Comparison of ENCODE assay signal across 27 cellular contexts in genomic region chr17:49949634-49950033, GRCh38. TPM values are rescaled to one million over a fixed set of nuclear protein-coding genes. Genes with fewer than 3 reads are reported as not detected.
A peak's percentile ranks its signal among the peaks of the same experiment; 100 is the strongest.
DNase-seq lines count a peak whose midpoint lies in the region; ATAC-seq, FAIRE-seq and TF ChIP-seq lines count a peak whose summit lies in the region.
"Had no signal": no experiment of that assay in that cellular context is flagged by ENCODE, and none has a peak within 500 bp of the region (broad histone marks: within the 10 kb centered on the region; RNA-seq: fewer than 3 reads in every experiment).

No MANE protein-coding gene starts in this region.

- H3K4me2 ChIP-seq in HepG2 (ENCODE audit: low read depth, low read length) (no peak overlapping the region), K562 (ENCODE audit: insufficient read depth, low read length) (no peak overlapping the region), trophoblast cell (ENCODE audit: low read length) (no peak overlapping the region)
- H3K4me2 ChIP-seq: BLaER1 treated with 17β-estradiol and CSF1 and Interleukin-3, amounts not matched to agents 10 nM and 100 nM had no signal

- no peak overlapping the region for H2BK5ac ChIP-seq in trophoblast cell (ENCODE audit: low read depth, low read length, poor library complexity)

- H3K27me3 ChIP-seq in HepG2 (ENCODE audit: control insufficient read depth in 1 of 2, insufficient read depth in 2 of 2, low read length in 2 of 2) (peaks cover 6 to 55% of the 10 kb centered on the region in 2 experiments; a peak in 4 of 5 replicates), right lobe of liver (no peaks in the 10 kb centered on the region), K562 (ENCODE audit: control insufficient read depth in 2 of 2, insufficient read depth in 2 of 2, low read length in 2 of 2) (peaks cover 23 to 79% of the 10 kb centered on the region in 2 experiments), trophoblast cell (ENCODE audit: insufficient read depth, low read length) (no peaks in the 10 kb centered on the region), brain microvascular endothelial cell (replicated peaks) (peaks cover 20% of the 10 kb centered on the region)
- H3K27me3 ChIP-seq: BE2C had no signal

- H3K4me1 ChIP-seq in HepG2 (ENCODE audit: insufficient read depth, low read length), result peaks cover 39% of the 10 kb centered on the region
- H3K4me1 ChIP-seq in right lobe of liver, result no peaks in the 10 kb centered on the region
- H3K4me1 ChIP-seq in HEK293 (ENCODE audit: control insufficient read depth, insufficient read depth, low read length), result no peaks in the 10 kb centered on the region
- no peaks in the 10 kb centered on the region for H3K4me1 ChIP-seq in K562 (replicated peaks in 1 of 2; ENCODE audit: control insufficient read depth in 2 of 2, insufficient read depth in 2 of 2, low read length in 2 of 2)
- H3K4me1 ChIP-seq in trophoblast cell (ENCODE audit: control insufficient read depth in 1 of 2, insufficient read depth in 2 of 2, low read length in 2 of 2), result peaks cover 2 to 3% of the 10 kb centered on the region in 2 experiments
- H3K4me1 ChIP-seq: BE2C, HAP-1 had no signal

- CTCF ChIA-PET in HepG2 (lab: Yijun Ruan, JAX; ENCODE audit: low intra/inter-chr PET ratio, low total read pairs) (no interaction called here), HEK293 (lab: Yijun Ruan, JAX) (interaction anchor here (1.3 kb wide), 1 partner anchor 22 kb away, joined by 3 read pairs; no protein-coding TSS in a partner anchor), K562 (lab: Yijun Ruan, JAX; ENCODE audit: low intra/inter-chr PET ratio) (no interaction called here)

- H3K4ac ChIP-seq in trophoblast cell (ENCODE audit: low read depth, low read length), result no peak overlapping the region

- intact Hi-C loops in HepG2 (cut with micrococcal nuclease; ENCODE audit: unreplicated experiment), result loop anchor here (5.0 kb wide), 1 partner anchor 48 kb away; the partner anchor contains the start of gene DLX3
- intact Hi-C loops in right lobe of liver (cut with DNase I), result no loop called here
- intact Hi-C loops in K562 (cut with micrococcal nuclease), result no loop called here

- H3K79me2 ChIP-seq in HepG2 (ENCODE audit: insufficient read depth, low read length) (no peaks in the 10 kb centered on the region), K562 (ENCODE audit: control insufficient read depth, insufficient read depth, low read length) (no peaks in the 10 kb centered on the region), trophoblast cell (ENCODE audit: control insufficient read depth, insufficient read depth, low read length, poor library complexity) (no peaks in the 10 kb centered on the region)

- no peak for ATAC-seq in HepG2
- ATAC-seq in right lobe of liver, result no peak
- ATAC-seq in K562, result no peak
- no peak for ATAC-seq in GM18519 (IDR thresholded peaks at IDR 0.05; ENCODE audit: low FRiP score, unreplicated experiment)

- H4K20me1 ChIP-seq in HepG2 (ENCODE audit: insufficient read depth, low read length), result no peaks in the 10 kb centered on the region
- peaks cover 8% of the 10 kb centered on the region for H4K20me1 ChIP-seq in K562 (replicated peaks; ENCODE audit: control insufficient read depth, insufficient read depth, low read length)

- no peak overlapping the region for H2BK12ac ChIP-seq in trophoblast cell (ENCODE audit: low read length)

- H3K9me1 ChIP-seq in K562 (ENCODE audit: control insufficient read depth, insufficient read depth, low read length), result no peaks in the 10 kb centered on the region

- no peak overlapping the region for H4K8ac ChIP-seq in trophoblast cell (ENCODE audit: low read depth, low read length)

- no peak overlapping the region for H3K23ac ChIP-seq in trophoblast cell (ENCODE audit: low read length)

- H3K14ac ChIP-seq in trophoblast cell (ENCODE audit: low read length), result no peak overlapping the region

- FAIRE-seq in HepG2 (lab: Jason Lieb, UNC) (no peak), K562 (lab: Jason Lieb, UNC) (no peak)
- FAIRE-seq: A204.1, GM12891, GM18507, H54 had no signal

- peak overlapping the region; percentile 33 for H4K91ac ChIP-seq in trophoblast cell (ENCODE audit: low read depth, low read length)

- no peak for DNase-seq in HepG2 (ENCODE audit: low spot score)
- no peak for DNase-seq in right lobe of liver
- DNase-seq in K562 (ENCODE audit: extremely low read depth in 1 of 4, low spot score in 3 of 4), result no peak
- DNase-seq in trophoblast cell, result no peak
- DNase-seq in brain microvascular endothelial cell, result no peak
- no peak for DNase-seq in NCI-H187 (lab: John Stamatoyannopoulos, UW)
- DNase-seq: ACHN; AML-193; BE2C; Calu3; CD4-positive, alpha-beta T cell; CD8-positive, alpha-beta memory T cell; DMS53; DMS79 treated with DMSO at 0.1 percent for 48 hours; GF-D8; GOT3 had no signal

- in situ Hi-C loops in HepG2 (cut with HindIII; ENCODE audit: extremely low pct_ligation_motif_present, low pct_unique_long_range_greater_than_20kb), result loop anchor here (5.0 kb wide), 1 partner anchor 43 kb away; no protein-coding TSS in a partner anchor
- in situ Hi-C loops in K562 (cut with MboI), result no loop called here
- in situ Hi-C loops in brain microvascular endothelial cell (cut with HindIII; ENCODE audit: low pct_ligation_motif_present, low sequenced_read_pairs), result no loop called here

- H2AFZ ChIP-seq in HepG2 (ENCODE audit: low read length), result no peak overlapping the region
- no peak overlapping the region for H2AFZ ChIP-seq in K562 (ENCODE audit: low read depth, low read length)
- H2AFZ ChIP-seq in trophoblast cell (ENCODE audit: insufficient read depth, low read length, poor library complexity), result no peak overlapping the region

- H3K9ac ChIP-seq in HepG2 (ENCODE audit: insufficient read depth, low read depth, low read length), result no peak overlapping the region
- no peak overlapping the region for H3K9ac ChIP-seq in K562 (ENCODE audit: insufficient read depth in 1 of 2, low read depth in 2 of 2, low read length in 2 of 2)
- no peak overlapping the region for H3K9ac ChIP-seq in trophoblast cell (ENCODE audit: low read length)
- H3K9ac ChIP-seq: BLaER1 treated with 17β-estradiol and CSF1 and Interleukin-3, amounts not matched to agents 10 nM and 100 nM had no signal

- TF ChIP-seq EP300 in HepG2 (IDR thresholded peaks at IDR 0.05; ENCODE audit: low read depth in 2 of 2, low read length in 2 of 2) (no peak), HepG2 (CRISPR knock-in tag; IDR thresholded peaks at IDR 0.05; ENCODE audit: borderline replicate concordance) (no peak), K562 (IDR thresholded peaks at IDR 0.05; ENCODE audit: low read length) (no peak)

- H4K12ac ChIP-seq in trophoblast cell (ENCODE audit: low read depth, low read length), result no peak overlapping the region

- peaks cover 8% of the 10 kb centered on the region for H3K79me1 ChIP-seq in trophoblast cell (ENCODE audit: low read length)

- no peak overlapping the region for H2BK120ac ChIP-seq in trophoblast cell (ENCODE audit: insufficient read depth, low read length, poor library complexity)

- H3K36me3 ChIP-seq in HepG2 (replicated peaks in 1 of 2; ENCODE audit: control insufficient read depth in 1 of 2, insufficient read depth in 2 of 2, low read length in 2 of 2) (no peaks in the 10 kb centered on the region), right lobe of liver (no peaks in the 10 kb centered on the region), HEK293 (ENCODE audit: control insufficient read depth in 2 of 2, insufficient read depth in 1 of 2, low read length in 2 of 2) (no peaks in the 10 kb centered on the region), K562 (ENCODE audit: control insufficient read depth, insufficient read depth, low read length) (no peaks in the 10 kb centered on the region), trophoblast cell (ENCODE audit: control insufficient read depth in 1 of 2, insufficient read depth in 2 of 2, low read length in 2 of 2) (no peaks in the 10 kb centered on the region), brain microvascular endothelial cell (replicated peaks) (no peaks in the 10 kb centered on the region)
- H3K36me3 ChIP-seq: BE2C; BLaER1 treated with 17β-estradiol and CSF1 and Interleukin-3, amounts not matched to agents 10 nM and 100 nM; HAP-1 had no signal

- H3K27ac ChIP-seq in HepG2 (ENCODE audit: extremely low read length, insufficient read depth, low read length) (no peak overlapping the region), right lobe of liver (no peak overlapping the region), HEK293 (ENCODE audit: extremely low read depth, low read depth, low read length) (no peak overlapping the region), K562 (ENCODE audit: extremely low read depth, low read depth, low read length) (no peak overlapping the region), trophoblast cell (ENCODE audit: low read depth, low read length) (no peak overlapping the region), brain microvascular endothelial cell (no peak overlapping the region)
- H3K27ac ChIP-seq: 22Rv1; BLaER1 treated with 17β-estradiol and CSF1 and Interleukin-3, amounts not matched to agents 10 nM and 100 nM had no signal

- no peak for TF ChIP-seq RAD21 in HepG2 (CRISPR knock-in tag; IDR thresholded peaks at IDR 0.05)
- no peak for TF ChIP-seq RAD21 in K562 (CRISPR knock-in tag; conservative IDR thresholded peaks at IDR 0.05 in 1 of 2, IDR thresholded peaks at IDR 0.05 in 1 of 2)

- H3K9me3 ChIP-seq in HepG2 (ENCODE audit: low read length), result no peaks in the 10 kb centered on the region
- no peaks in the 10 kb centered on the region for H3K9me3 ChIP-seq in right lobe of liver
- no peaks in the 10 kb centered on the region for H3K9me3 ChIP-seq in HEK293 (ENCODE audit: control insufficient read depth, insufficient read depth, low read depth, low read length)
- H3K9me3 ChIP-seq in K562 (replicated peaks; ENCODE audit: control insufficient read depth, insufficient read depth, low read depth, low read length), result no peaks in the 10 kb centered on the region
- peaks cover 2% of the 10 kb centered on the region for H3K9me3 ChIP-seq in trophoblast cell (ENCODE audit: insufficient read depth, low read depth, low read length)
- H3K9me3 ChIP-seq: BE2C; BLaER1 treated with 17β-estradiol and CSF1 and Interleukin-3, amounts not matched to agents 10 nM and 100 nM; HAP-1 had no signal

- H3K4me3 ChIP-seq in HepG2 (replicated peaks in 1 of 3; ENCODE audit: insufficient read depth in 1 of 3, low read depth in 2 of 3, low read length in 3 of 3) (no peak overlapping the region), right lobe of liver (no peak overlapping the region), HEK293 (ENCODE audit: low read depth, low read length) (no peak overlapping the region), K562 (no peak overlapping the region), trophoblast cell (ENCODE audit: low read depth, low read length) (no peak overlapping the region), brain microvascular endothelial cell (ENCODE audit: low read depth, low read length) (no peak overlapping the region)
- H3K4me3 ChIP-seq: BLaER1 treated with 17β-estradiol and CSF1 and Interleukin-3, amounts not matched to agents 10 nM and 100 nM; HAP-1 had no signal

- BruUV-seq in HepG2 (replicated peaks; lab: Mats Ljungman, UMichigan), result no TSS peak
- no TSS peak for BruUV-seq in K562 (replicated peaks; lab: Mats Ljungman, UMichigan)

- no peak for TF ChIP-seq CTCF in HepG2 (CRISPR knock-in tag; IDR thresholded peaks at IDR 0.05)
- no peak for TF ChIP-seq CTCF in right lobe of liver (IDR thresholded peaks at IDR 0.05)
- TF ChIP-seq CTCF in HEK293 (tag by site-specific recombination; IDR thresholded peaks at IDR 0.05), result no peak
- TF ChIP-seq CTCF in K562 (IDR thresholded peaks at IDR 0.05 in 2 of 3, conservative IDR thresholded peaks at IDR 0.05 in 1 of 3; ENCODE audit: insufficient read depth in 2 of 3, low read depth in 1 of 3, low read length in 3 of 3), result no peak
- no peak for TF ChIP-seq CTCF in brain microvascular endothelial cell (IDR thresholded peaks at IDR 0.05; ENCODE audit: low read depth, low read length, missing control alignments)

- POLR2A ChIA-PET in HepG2 (lab: Yijun Ruan, JAX) (no interaction called here), HEK293 (lab: Yijun Ruan, JAX) (no interaction called here), K562 (lab: Yijun Ruan, JAX) (no interaction called here)

- TF ChIP-seq POLR2A in HepG2 (IDR thresholded peaks at IDR 0.05; ENCODE audit: insufficient read depth in 1 of 2, low read depth in 2 of 2, low read length in 2 of 2), result no peak
- TF ChIP-seq POLR2A in right lobe of liver (IDR thresholded peaks at IDR 0.05), result no peak
- TF ChIP-seq POLR2A in K562 (conservative IDR thresholded peaks at IDR 0.05), result no peak

- 32% methylated on average over 2 of the region's 2 CpGs for WGBS in HepG2 (ENCODE audit: low lambda C conversion rate)
- WGBS in right lobe of liver (ENCODE audit: insufficient coverage, low coverage, low lambda C conversion rate, missing lambda C conversion rate), result 65% methylated on average over 2 of the region's 2 CpGs
- WGBS in K562 (ENCODE audit: insufficient coverage, low coverage, missing lambda C conversion rate), result 0% methylated on average over 2 of the region's 2 CpGs
- no CpG with 5 or more reads among the region's 2 CpGs for WGBS in trophoblast cell (ENCODE audit: extremely low coverage, insufficient coverage, insufficient read length)

- H3K18ac ChIP-seq in trophoblast cell (ENCODE audit: low read length), result no peak overlapping the region

- H2AK5ac ChIP-seq in trophoblast cell (ENCODE audit: low read length), result peak overlapping the region; percentile 38

RNA-seq across cellular contexts. Expression of gene DLX4, which starts 19.4 kb away (rescaled TPM):
- total RNA-seq in HepG2 (2016; rRNA removed; fragmentation: Illumina TruSeq; extraction: Trizol) (0.51 and 0.55 TPM in 2 replicates), right lobe of liver (not detected), K562 (2014; rRNA removed) (0.32 and 0.41 TPM in 2 replicates), K562 (2014; rRNA removed; fragmentation: Illumina TruSeq; extraction: Trizol) (0.25 and 0.32 TPM in 2 replicates), K562 (2015; rRNA removed; fragmentation: Illumina TruSeq; extraction: Trizol) (0.58 and 0.83 TPM in 2 replicates), K562 (2021) (1.7 TPM in 2 replicates)
- 0.44 and 1.4 TPM in 2 replicates for total RNA-seq in HepG2 (2016; cell fraction: cytosol; rRNA removed; fragmentation: Illumina TruSeq; extraction: Trizol; ENCODE audit: low read depth)
- 0.40 and 0.80 TPM in 2 replicates for total RNA-seq in HepG2 (2016; cell fraction: insoluble cytoplasmic fraction; rRNA removed; fragmentation: Illumina TruSeq; extraction: Trizol)
- 1.8 and 1.9 TPM in 2 replicates for total RNA-seq in HepG2 (2016; cell fraction: membrane; rRNA removed; fragmentation: Illumina TruSeq; extraction: Trizol)
- 0.93 and 0.97 TPM in 2 replicates for total RNA-seq in HepG2 (2016; cell fraction: nucleus; rRNA removed; fragmentation: Illumina TruSeq; extraction: Trizol)
- polyA plus RNA-seq in HepG2 (2011; rRNA removed) (2.3 and 2.5 TPM in 2 replicates), K562 (2011; rRNA removed) (1.6 and 2.2 TPM in 2 replicates), K562 (2014; fragmentation: Illumina TruSeq; extraction: Trizol) (0.96 and 1.1 TPM in 2 replicates), K562 (2014; fragmentation: Nextera tagmentation; extraction: Ambion mirVana) (under 1 TPM; 0.15 to 0.39 TPM), K562 (2014; rRNA removed) (0.58 and 1.2 TPM in 2 replicates)
- polyA plus RNA-seq in HepG2 (2011; cell fraction: cytosol; rRNA removed), result 1.0 and 1.2 TPM in 2 replicates
- polyA plus RNA-seq in HepG2 (2011; cell fraction: nucleus; rRNA removed), result 10.2 TPM in 2 replicates
- 2.5 and 2.7 TPM in 2 replicates for polyA plus RNA-seq in HepG2 (2012)
- 6.6 and 7.4 TPM in 2 replicates for polyA plus RNA-seq in HepG2 (2016; cell fraction: cytosol; fragmentation: Illumina TruSeq; extraction: Trizol; ENCODE audit: low read depth)
- 2.3 and 2.8 TPM in 2 replicates for polyA plus RNA-seq in HepG2 (2016; cell fraction: insoluble cytoplasmic fraction; fragmentation: Illumina TruSeq; extraction: Trizol; ENCODE audit: low read depth)
- polyA plus RNA-seq in HepG2 (2016; cell fraction: membrane; fragmentation: Illumina TruSeq; extraction: Trizol; ENCODE audit: low read depth), result 12.2 and 12.9 TPM in 2 replicates
- polyA plus RNA-seq in HepG2 (2016; cell fraction: nucleus; fragmentation: Illumina TruSeq; extraction: Trizol; ENCODE audit: insufficient read depth, low read depth), result 8.1 and 8.9 TPM in 2 replicates
- 1.8 and 3.4 TPM in 2 replicates for polyA minus RNA-seq in HepG2 (2011; rRNA and poly(A)+ RNA removed; ENCODE audit: low replicate concordance)
- 0.62 and 0.99 TPM in 2 replicates for polyA minus RNA-seq in HepG2 (2011; cell fraction: cytosol; rRNA and poly(A)+ RNA removed)
- 1.3 and 2.4 TPM in 2 replicates for polyA minus RNA-seq in HepG2 (2011; cell fraction: nucleus; rRNA and poly(A)+ RNA removed)
- total RNA-seq in K562 (2011; cell fraction: chromatin; rRNA removed; ENCODE audit: low replicate concordance), result 2.6 and 9.0 TPM in 2 replicates
- 5.0 and 6.3 TPM in 2 replicates for total RNA-seq in K562 (2011; cell fraction: nucleolus; rRNA removed)
- 3.4 and 4.4 TPM in 2 replicates for total RNA-seq in K562 (2011; cell fraction: nucleoplasm; rRNA removed)
- polyA plus RNA-seq in K562 (2011; cell fraction: cytosol; rRNA removed), result 0.84 and 2.2 TPM in 2 replicates
- 5.6 and 15.3 TPM in 2 replicates for polyA plus RNA-seq in K562 (2011; cell fraction: nucleus; rRNA removed)
- polyA plus RNA-seq in K562 (2012), result 1.6 and 4.2 TPM in 2 replicates
- 0.72 and 1.4 TPM in 2 replicates for polyA minus RNA-seq in K562 (2011; rRNA and poly(A)+ RNA removed)
- 0.82 and 1.2 TPM in 2 replicates for polyA minus RNA-seq in K562 (2011; cell fraction: cytosol; rRNA and poly(A)+ RNA removed)
- polyA minus RNA-seq in K562 (2011; cell fraction: nucleus; rRNA and poly(A)+ RNA removed), result 0.67 and 3.2 TPM in 2 replicates
- polyA plus RNA-seq in trophoblast cell (2013), result 11.8 and 12.7 TPM in 2 replicates
- polyA plus RNA-seq: CD8-positive, alpha-beta memory T cell had no signal

RNA-seq across cellular contexts. Expression of gene DLX3, which starts 45.4 kb away (rescaled TPM):
- not detected in 2 replicates for total RNA-seq in HepG2 (2016; rRNA removed; fragmentation: Illumina TruSeq; extraction: Trizol)
- total RNA-seq in HepG2 (2016; cell fraction: cytosol; rRNA removed; fragmentation: Illumina TruSeq; extraction: Trizol; ENCODE audit: low read depth), result not detected in 2 replicates
- not detected in 2 replicates for total RNA-seq in HepG2 (2016; cell fraction: insoluble cytoplasmic fraction; rRNA removed; fragmentation: Illumina TruSeq; extraction: Trizol)
- not detected in 2 replicates for total RNA-seq in HepG2 (2016; cell fraction: membrane; rRNA removed; fragmentation: Illumina TruSeq; extraction: Trizol)
- total RNA-seq in HepG2 (2016; cell fraction: nucleus; rRNA removed; fragmentation: Illumina TruSeq; extraction: Trizol), result not detected in 2 replicates
- polyA plus RNA-seq in HepG2 (2011; rRNA removed), result 0.03 and 0.05 TPM in 2 replicates
- polyA plus RNA-seq in HepG2 (2011; cell fraction: cytosol; rRNA removed), result not detected in 2 replicates
- polyA plus RNA-seq in HepG2 (2011; cell fraction: nucleus; rRNA removed), result 0.05 and 0.23 TPM in 2 replicates
- polyA plus RNA-seq in HepG2 (2012), result not detected in 2 replicates
- polyA plus RNA-seq in HepG2 (2016; cell fraction: cytosol; fragmentation: Illumina TruSeq; extraction: Trizol; ENCODE audit: low read depth), result not detected in 2 replicates
- polyA plus RNA-seq in HepG2 (2016; cell fraction: insoluble cytoplasmic fraction; fragmentation: Illumina TruSeq; extraction: Trizol; ENCODE audit: low read depth), result 0.09 TPM in 1 of 2 replicates, not detected in the other
- polyA plus RNA-seq in HepG2 (2016; cell fraction: membrane; fragmentation: Illumina TruSeq; extraction: Trizol; ENCODE audit: low read depth), result not detected in 2 replicates
- polyA plus RNA-seq in HepG2 (2016; cell fraction: nucleus; fragmentation: Illumina TruSeq; extraction: Trizol; ENCODE audit: insufficient read depth, low read depth), result not detected in 2 replicates
- 0.65 TPM in 1 of 2 replicates, not detected in the other for polyA minus RNA-seq in HepG2 (2011; rRNA and poly(A)+ RNA removed; ENCODE audit: low replicate concordance)
- not detected in 2 replicates for polyA minus RNA-seq in HepG2 (2011; cell fraction: cytosol; rRNA and poly(A)+ RNA removed)
- not detected in 2 replicates for polyA minus RNA-seq in HepG2 (2011; cell fraction: nucleus; rRNA and poly(A)+ RNA removed)
- not detected for total RNA-seq in right lobe of liver
- not detected in 2 replicates for total RNA-seq in K562 (2011; cell fraction: chromatin; rRNA removed; ENCODE audit: low replicate concordance)
- total RNA-seq in K562 (2011; cell fraction: nucleolus; rRNA removed), result not detected in 2 replicates
- not detected in 2 replicates for total RNA-seq in K562 (2011; cell fraction: nucleoplasm; rRNA removed)
- total RNA-seq in K562 (2014; rRNA removed), result not detected in 2 replicates
- not detected in 2 replicates for total RNA-seq in K562 (2014; rRNA removed; fragmentation: Illumina TruSeq; extraction: Trizol)
- not detected in 2 replicates for total RNA-seq in K562 (2015; rRNA removed; fragmentation: Illumina TruSeq; extraction: Trizol)
- not detected in 2 replicates for total RNA-seq in K562 (2021)
- not detected in 2 replicates for polyA plus RNA-seq in K562 (2011; rRNA removed)
- not detected in 2 replicates for polyA plus RNA-seq in K562 (2011; cell fraction: cytosol; rRNA removed)
- not detected in 2 replicates for polyA plus RNA-seq in K562 (2011; cell fraction: nucleus; rRNA removed)
- not detected in 2 replicates for polyA plus RNA-seq in K562 (2012)
- not detected in 2 replicates for polyA plus RNA-seq in K562 (2014; fragmentation: Illumina TruSeq; extraction: Trizol)
- polyA plus RNA-seq in K562 (2014; fragmentation: Nextera tagmentation; extraction: Ambion mirVana), result not detected
- polyA plus RNA-seq in K562 (2014; rRNA removed), result not detected in 2 replicates
- polyA minus RNA-seq in K562 (2011; rRNA and poly(A)+ RNA removed), result not detected in 2 replicates
- polyA minus RNA-seq in K562 (2011; cell fraction: cytosol; rRNA and poly(A)+ RNA removed), result not detected in 2 replicates
- not detected in 2 replicates for polyA minus RNA-seq in K562 (2011; cell fraction: nucleus; rRNA and poly(A)+ RNA removed)
- polyA plus RNA-seq in trophoblast cell (2013), result 113 and 120 TPM in 2 replicates
- total RNA-seq: Calu3; CD4-positive, alpha-beta T cell; Daoy had no signal
- polyA plus RNA-seq: CD14-positive monocyte; CD8-positive, alpha-beta memory T cell had no signal

Comparison
In these comparisons a context has a peak if more than half of its experiments do, and no peak if none do; other contexts are left out.
1. Of the 241 proteins assayed by ChIP-seq in both HepG2 and K562: peak only in HepG2: none; only in K562: none; in both: ZFP36; in neither: 240.